ENCODE assay signal across 27 cellular contexts in genomic region chr5:112691341-112691685, GRCh38. TPM values are rescaled to one million over a fixed set of nuclear protein-coding genes. Genes with fewer than 3 reads are reported as not detected.
DNase-seq lines count a peak whose midpoint lies in the region; ATAC-seq and TF ChIP-seq lines count a peak whose summit lies in the region.
"Had no signal": no experiment of that assay in that cellular context is flagged by ENCODE, and none has a peak within 500 bp of the region (broad histone marks: within the 10 kb centered on the region; RNA-seq: fewer than 3 reads in every experiment).

No MANE protein-coding gene starts in this region.

- peaks cover 38% of the 10 kb centered on the region for H3K4me1 Mint-ChIP-seq in endothelial cell (ENCODE audit: unreplicated experiment)
- H3K4me1 Mint-ChIP-seq: CD4-positive, CD25-positive, alpha-beta regulatory T cell; natural killer cell had no signal

- no peak overlapping the region for H3K4me2 ChIP-seq in SK-N-SH
- H3K4me2 ChIP-seq: A549 had no signal

- no peak overlapping the region for H2AFZ ChIP-seq in SK-N-SH (ENCODE audit: low read depth)

- no peaks in the 10 kb centered on the region for H3K79me2 ChIP-seq in SK-N-SH (ENCODE audit: insufficient read depth)

- H3K4me3 ChIP-seq in SK-N-SH (ENCODE audit: low read depth in 2 of 2, low read length in 1 of 2) = no peak overlapping the region
- no peak overlapping the region for H3K4me3 ChIP-seq in mucosa of descending colon
- H3K4me3 ChIP-seq: A549, HAP-1, heart left ventricle, lung, transverse colon had no signal

- H3K4me1 ChIP-seq in SK-N-SH (ENCODE audit: control insufficient read depth in 1 of 2, insufficient read depth in 2 of 2, low read depth in 1 of 2, low read length in 1 of 2) (no peaks in the 10 kb centered on the region; a peak in 1 of 4 replicates), mucosa of descending colon (ENCODE audit: low read depth) (no peaks in the 10 kb centered on the region)
- H3K4me1 ChIP-seq: A549, transverse colon had no signal

- TF ChIP-seq CTCF in SK-N-SH (IDR thresholded peaks at IDR 0.05) = no peak
- no peak for TF ChIP-seq CTCF in mucosa of descending colon (IDR thresholded peaks at IDR 0.05)
- TF ChIP-seq CTCF in endothelial cell (IDR thresholded peaks at IDR 0.05; ENCODE audit: unreplicated experiment) = no peak

- TF ChIP-seq RAD21 in SK-N-SH (IDR thresholded peaks at IDR 0.05; ENCODE audit: low read length) = no peak

- intact Hi-C loops in mucosa of descending colon (cut with DNase I, micrococcal nuclease) = no loop called here

- POLR2A ChIA-PET in SK-N-SH (lab: Yijun Ruan, JAX) = no interaction called here

- no peaks in the 10 kb centered on the region for H3K9me2 ChIP-seq in SK-N-SH

- no peak overlapping the region for H3K27ac ChIP-seq in SK-N-SH (ENCODE audit: low read depth in 2 of 2, low read length in 1 of 2)
- H3K27ac ChIP-seq: A549, heart left ventricle, transverse colon, VCaP had no signal

- DNase-seq in SK-N-SH (no peak), NCI-H69 (lab: John Stamatoyannopoulos, UW) (peak; percentile 52), erythroblast (lab: John Stamatoyannopoulos, UW) (peak; percentile 48 to 76), mucosa of descending colon (no peak), NCI-H446 treated with DMSO at 0.1 percent for 48 hours (lab: John Stamatoyannopoulos, UW) (no peak), endothelial cell (ENCODE audit: low spot score) (no peak)
- DNase-seq: activated gamma-delta T cell; activated naive CD8-positive, alpha-beta T cell treated with anti-CD3 and anti-CD28 coated beads, Interleukin-2, amount 10 ng/mL, durations not matched to agents 7 days and 5 days; activated T-cell treated with anti-CD3 and anti-CD28 coated beads, Interleukin-2, amount 50 U/mL, for 4 hours; aorta; effector CD4-positive, alpha-beta T cell; heart left ventricle; natural killer cell; NCI-H1694 treated with DMSO at 0.1 percent for 48 hours; NCI-H2227 treated with DMSO at 0.1 percent for 48 hours; SIG-M5; stimulated activated CD4-positive, alpha-beta T cell treated with anti-CD3 and anti-CD28 coated beads, Interleukin-4, amount 100 ng/mL, for 24 hours; T-helper 9 cell; transverse colon had no signal

- no peak overlapping the region for H3K27ac Mint-ChIP-seq in endothelial cell (ENCODE audit: unreplicated experiment)
- H3K27ac Mint-ChIP-seq: activated CD4-positive, alpha-beta T cell treated with anti-CD3 and anti-CD28 coated beads, Interleukin-2, amount 10 ng/mL, durations not matched to agents 24 days and 14 days; activated naive CD8-positive, alpha-beta T cell treated with anti-CD3 and anti-CD28 coated beads, Interleukin-2, amount 10 ng/mL, durations not matched to agents 7 days and 5 days; CD4-positive, CD25-positive, alpha-beta regulatory T cell; natural killer cell had no signal

- ATAC-seq in SK-N-SH treated with all-trans-retinoic acid at 6 μM for 48 hours = peak; percentile 27; the same call in 2 of the 3 replicates
- peak; percentile 21 for ATAC-seq in mucosa of descending colon
- ATAC-seq in HG02973 (IDR thresholded peaks at IDR 0.05; ENCODE audit: unreplicated experiment) = no peak

- H3K9me3 ChIP-seq in SK-N-SH (no peaks in the 10 kb centered on the region), mucosa of descending colon (no peaks in the 10 kb centered on the region)
- H3K9me3 ChIP-seq: A549, HAP-1, heart left ventricle, transverse colon had no signal

- no peak overlapping the region for H3K4me3 Mint-ChIP-seq in endothelial cell (ENCODE audit: unreplicated experiment)
- H3K4me3 Mint-ChIP-seq: activated CD4-positive, alpha-beta T cell treated with anti-CD3 and anti-CD28 coated beads, Interleukin-2, amount 10 ng/mL, durations not matched to agents 24 days and 14 days; activated naive CD8-positive, alpha-beta T cell treated with anti-CD3 and anti-CD28 coated beads, Interleukin-2, amount 10 ng/mL, durations not matched to agents 7 days and 5 days; activated T-cell treated with anti-CD3 and anti-CD28 coated beads, Interleukin-2, amount 50 U/mL, for 4 hours; natural killer cell had no signal

- H3F3A ChIP-seq in SK-N-SH (replicated peaks; ENCODE audit: insufficient read depth) = no peaks in the 10 kb centered on the region

- peaks cover 4% of the 10 kb centered on the region for H3K27me3 Mint-ChIP-seq in endothelial cell (ENCODE audit: unreplicated experiment)

- CTCF ChIA-PET in SK-N-SH (lab: Yijun Ruan, JAX) = interaction anchor here (0.7 to 7.0 kb wide), 26 partner anchors 9 to 915 kb away, joined by 3 to 76 read pairs (median 4); no protein-coding TSS in a partner anchor

- no peak for TF ChIP-seq EP300 in SK-N-SH (IDR thresholded peaks at IDR 0.05; ENCODE audit: borderline replicate concordance in 1 of 2, low read depth in 1 of 2, low read length in 1 of 2)

- H3K9me3 Mint-ChIP-seq in endothelial cell (ENCODE audit: unreplicated experiment) = no peaks in the 10 kb centered on the region
- H3K9me3 Mint-ChIP-seq: activated CD4-positive, alpha-beta T cell treated with anti-CD3 and anti-CD28 coated beads, Interleukin-2, amount 10 ng/mL, durations not matched to agents 24 days and 14 days; activated naive CD8-positive, alpha-beta T cell treated with anti-CD3 and anti-CD28 coated beads, Interleukin-2, amount 10 ng/mL, durations not matched to agents 7 days and 5 days; activated T-cell treated with anti-CD3 and anti-CD28 coated beads, Interleukin-2, amount 50 U/mL, for 4 hours; natural killer cell had no signal

- H3K9ac ChIP-seq in SK-N-SH = no peak overlapping the region

- no peak for TF ChIP-seq POLR2A in erythroblast (IDR thresholded peaks at IDR 0.05; ENCODE audit: low read length)

- H4K20me1 ChIP-seq in SK-N-SH (ENCODE audit: insufficient read depth) = no peaks in the 10 kb centered on the region

- no peaks in the 10 kb centered on the region for H3K36me3 ChIP-seq in SK-N-SH (replicated peaks in 1 of 2; ENCODE audit: control insufficient read depth in 1 of 2, insufficient read depth in 2 of 2, low read length in 1 of 2)
- H3K36me3 ChIP-seq in mucosa of descending colon (ENCODE audit: low read depth) = no peaks in the 10 kb centered on the region
- H3K36me3 ChIP-seq: HAP-1, heart left ventricle, transverse colon had no signal

- H3K36me3 Mint-ChIP-seq in endothelial cell (ENCODE audit: low read depth, unreplicated experiment) = no peaks in the 10 kb centered on the region
- H3K36me3 Mint-ChIP-seq: activated naive CD8-positive, alpha-beta T cell treated with anti-CD3 and anti-CD28 coated beads, Interleukin-2, amount 10 ng/mL, durations not matched to agents 7 days and 5 days; CD4-positive, CD25-positive, alpha-beta regulatory T cell; natural killer cell had no signal

- no peaks in the 10 kb centered on the region for H3K27me3 ChIP-seq in SK-N-SH (ENCODE audit: insufficient read depth)
- H3K27me3 ChIP-seq: heart left ventricle had no signal

- 67% methylated on average over 1 of the region's 1 CpG for WGBS in SK-N-SH (ENCODE audit: low lambda C conversion rate)

TF ChIP-seq in SK-N-SH treated with all-trans-retinoic acid at 6 μM for 48 hours, 23 proteins besides CTCF, POLR2A, EP300 and RAD21 (continues in another document):
- TF ChIP-seq OSR1 (CRISPR knock-in tag; IDR thresholded peaks at IDR 0.05) = no peak
- TF ChIP-seq ISL1 (CRISPR knock-in tag; IDR thresholded peaks at IDR 0.05) = no peak
- no peak for TF ChIP-seq ZC3H10 (CRISPR knock-in tag; IDR thresholded peaks at IDR 0.05)
- no peak for TF ChIP-seq CSRNP3 (CRISPR knock-in tag; IDR thresholded peaks at IDR 0.05)
- no peak for TF ChIP-seq SNAI2 (CRISPR knock-in tag; IDR thresholded peaks at IDR 0.05)
- no peak for TF ChIP-seq ARNTL (CRISPR knock-in tag; IDR thresholded peaks at IDR 0.05; ENCODE audit: borderline replicate concordance, low read depth)
- TF ChIP-seq RARB (CRISPR knock-in tag; IDR thresholded peaks at IDR 0.05) = no peak
- no peak for TF ChIP-seq PPARA (CRISPR knock-in tag; IDR thresholded peaks at IDR 0.05; ENCODE audit: borderline replicate concordance)

TF ChIP-seq in SK-N-SH, 30 proteins besides CTCF, POLR2A, EP300 and RAD21 (continues in another document):
- no peak for TF ChIP-seq JUND (IDR thresholded peaks at IDR 0.05)
- no peak for TF ChIP-seq FOSL2 (IDR thresholded peaks at IDR 0.05; ENCODE audit: borderline replicate concordance, low read depth)
- no peak for TF ChIP-seq FOXJ3 (CRISPR knock-in tag; IDR thresholded peaks at IDR 0.05)
- TF ChIP-seq SMC3 (IDR thresholded peaks at IDR 0.05; ENCODE audit: low read depth, low read length) = no peak
- no peak for TF ChIP-seq TEAD4 (IDR thresholded peaks at IDR 0.05; ENCODE audit: borderline replicate concordance, insufficient read depth)
- no peak for TF ChIP-seq TCF12 (IDR thresholded peaks at IDR 0.05)
- no peak for TF ChIP-seq CHD2 (IDR thresholded peaks at IDR 0.05; ENCODE audit: low read length, partially characterized antibody)
- TF ChIP-seq TAF1 (IDR thresholded peaks at IDR 0.05; ENCODE audit: borderline replicate concordance, low read depth, low read length) = no peak
- TF ChIP-seq MXI1 (IDR thresholded peaks at IDR 0.05; ENCODE audit: low read depth, low read length) = no peak

RNA-seq across cellular contexts. Expression of gene APC, which starts 46.4 kb away (rescaled TPM):
- 5.1 and 6.2 TPM in 2 replicates for polyA plus RNA-seq in SK-N-SH (2012; rRNA removed)
- polyA plus RNA-seq in SK-N-SH (2012; cell fraction: cytosol; rRNA removed) = 4.6 and 5.5 TPM in 2 replicates
- polyA plus RNA-seq in SK-N-SH (2012; cell fraction: nucleus; rRNA removed) = 7.6 and 10.2 TPM in 2 replicates
- 10 to 100 TPM; 42.7 to 62.8 (median 43.5) TPM for total RNA-seq in mucosa of descending colon
- 66.5 TPM for total RNA-seq in endothelial cell (ENCODE audit: unreplicated experiment)

Comparison
In these comparisons a context has a peak if more than half of its experiments do, and no peak if none do; other contexts are left out.
1. DNase-seq: peak in NCI-H69 (single experiment) and erythroblast (2 of 2); none in SK-N-SH (single experiment), mucosa of descending colon (0 of 3), NCI-H446 treated with DMSO at 0.1 percent for 48 hours (single experiment) and endothelial cell (single experiment).